10 cellular contexts compared by ENCODE assay signal in genomic region chr20:4720977-4721349, GRCh38. TPM values are rescaled to one million over a fixed set of nuclear protein-coding genes. Genes with fewer than 3 reads are reported as not detected.
DNase-seq lines count a peak whose midpoint lies in the region; ATAC-seq and TF ChIP-seq lines count a peak whose summit lies in the region.
"Had no signal": no experiment of that assay in that cellular context is flagged by ENCODE, and none has a peak within 500 bp of the region (broad histone marks: within the 10 kb centered on the region; RNA-seq: fewer than 3 reads in every experiment).

No MANE protein-coding gene starts in this region.

- CTCF ChIA-PET in OCI-LY7 (lab: Charles Lee; ENCODE audit: unreplicated experiment) = interaction anchor here (1.0 to 1.3 kb wide), 2 partner anchors 107 to 115 kb away, joined by 3 to 7 read pairs; no protein-coding TSS in a partner anchor

- peak overlapping the region; percentile 65 for H3K4me2 ChIP-seq in OCI-LY7 (ENCODE audit: low read length)

- H2AFZ ChIP-seq in OCI-LY7 (ENCODE audit: low read length) = peak overlapping the region; percentile 46; the same call in 1 of the 2 replicates

- BruUV-seq in OCI-LY7 (replicated peaks; lab: Mats Ljungman, UMichigan) = no TSS peak

- ATAC-seq in heart right ventricle = peak in 5 of 8 donors; percentile 6 to 35 (median 19)
- no peak for ATAC-seq in Right ventricle myocardium superior (ENCODE audit: poor library complexity)
- ATAC-seq in left colon = peak; percentile 15

- WGBS in heart right ventricle, 2 donors = 35 to 36% methylated on average over 10 of the region's 10 CpGs

- no peaks in the 10 kb centered on the region for H3K9me3 Mint-ChIP-seq in type B pancreatic cell
- H3K9me3 Mint-ChIP-seq: activated T-helper 17 cell treated with anti-CD3 and anti-CD28 coated beads, Interleukin-2, amount 50 U/mL, for 72 hours had no signal

- H4K20me1 ChIP-seq in OCI-LY7 (ENCODE audit: insufficient read depth, low read length) = no peaks in the 10 kb centered on the region

- no peaks in the 10 kb centered on the region for H3K36me3 Mint-ChIP-seq in type B pancreatic cell

- H3K4me3 ChIP-seq in heart right ventricle (peak overlapping the region in 1 of 10 donors; percentile 4), OCI-LY7 (ENCODE audit: low read depth, low read length, poor library complexity, severe bottlenecking) (peak overlapping the region; percentile 49)
- H3K4me3 ChIP-seq: thyroid gland had no signal

- TF ChIP-seq CTCF in heart right ventricle (IDR thresholded peaks at IDR 0.05) = peak in 1 of 9 donors; percentile 35
- TF ChIP-seq CTCF in OCI-LY7 (conservative IDR thresholded peaks at IDR 0.05; ENCODE audit: low read length) = no peak; the same call in 1 of the 2 replicates
- no peak for TF ChIP-seq CTCF in type B pancreatic cell (conservative IDR thresholded peaks at IDR 0.05)

- H3K4me1 ChIP-seq in heart right ventricle (peaks cover 0 to 18% (median 13%) of the 10 kb centered on the region in 9 donors), OCI-LY7 (ENCODE audit: insufficient read depth, low read length, poor library complexity, severe bottlenecking) (peaks cover 14% of the 10 kb centered on the region)

- H3K4me1 Mint-ChIP-seq in type B pancreatic cell (ENCODE audit: unreplicated experiment) = peaks cover 14% of the 10 kb centered on the region
- H3K4me1 Mint-ChIP-seq: activated T-helper 17 cell treated with anti-CD3 and anti-CD28 coated beads, Interleukin-2, amount 50 U/mL, for 72 hours had no signal

- no peaks in the 10 kb centered on the region for H3K27me3 ChIP-seq in heart right ventricle
- H3K27me3 ChIP-seq: thyroid gland had no signal

- H3K27ac ChIP-seq in heart right ventricle (peak overlapping the region in 1 of 10 donors; percentile 90), OCI-LY7 (ENCODE audit: low read depth, low read length, poor library complexity, severe bottlenecking) (no peak overlapping the region)
- H3K27ac ChIP-seq: thyroid gland had no signal

- peak overlapping the region; percentile 10 for H3K4me3 Mint-ChIP-seq in type B pancreatic cell
- H3K4me3 Mint-ChIP-seq: activated T-helper 17 cell treated with anti-CD3 and anti-CD28 coated beads, Interleukin-2, amount 50 U/mL, for 72 hours had no signal

- POLR2A ChIA-PET in OCI-LY7 (lab: Charles Lee) = interaction anchor here (1.0 to 1.3 kb wide), 3 partner anchors 39 to 112 kb away, joined by 3 to 6 read pairs (median 3); no protein-coding TSS in a partner anchor

- intact Hi-C loops in heart right ventricle (cut with DNase I) = loop anchor here (1.0 to 10.0 kb wide), 5 partner anchors 114 to 616 kb away; no protein-coding TSS in a partner anchor
- intact Hi-C loops in Right ventricle myocardium superior (cut with DNase I) = loop anchor here (2.0 kb wide), 1 partner anchor 114 kb away; no protein-coding TSS in a partner anchor
- intact Hi-C loops in OCI-LY7 (cut with micrococcal nuclease; ENCODE audit: unreplicated experiment) = loop anchor here (1.0 to 2.0 kb wide), 3 partner anchors 107 to 612 kb away; no protein-coding TSS in a partner anchor
- intact Hi-C loops in left colon (cut with DNase I, micrococcal nuclease) = no loop called here

- H3K27me3 Mint-ChIP-seq in type B pancreatic cell = peaks cover 20% of the 10 kb centered on the region
- H3K27me3 Mint-ChIP-seq: activated T-helper 17 cell treated with anti-CD3 and anti-CD28 coated beads, Interleukin-2, amount 50 U/mL, for 72 hours had no signal

- no peaks in the 10 kb centered on the region for H3K36me3 ChIP-seq in heart right ventricle
- no peaks in the 10 kb centered on the region for H3K36me3 ChIP-seq in OCI-LY7 (ENCODE audit: insufficient read depth, low read length)
- H3K36me3 ChIP-seq: thyroid gland had no signal

- no peak overlapping the region for H3K27ac Mint-ChIP-seq in type B pancreatic cell
- H3K27ac Mint-ChIP-seq: activated T-helper 17 cell treated with anti-CD3 and anti-CD28 coated beads, Interleukin-2, amount 50 U/mL, for 72 hours had no signal

- peaks cover 0 to 5% (median 0%) of the 10 kb centered on the region in 11 donors for H3K9me3 ChIP-seq in heart right ventricle
- no peaks in the 10 kb centered on the region for H3K9me3 ChIP-seq in OCI-LY7 (ENCODE audit: low read length)
- H3K9me3 ChIP-seq: thyroid gland had no signal

- H3K79me2 ChIP-seq in OCI-LY7 (ENCODE audit: insufficient read depth, low read depth, low read length) = no peaks in the 10 kb centered on the region

- no peaks in the 10 kb centered on the region for H3K9me2 ChIP-seq in OCI-LY7 (ENCODE audit: insufficient read depth, low read length)

- DNase-seq in heart right ventricle (no peak), Right ventricle myocardium superior (no peak), OCI-LY7 (ENCODE audit: low spot score) (no peak), left colon (peak in 1 of 2 donors; percentile 23), type B pancreatic cell (ENCODE audit: extremely low spot score, unreplicated experiment) (no peak), UCSD-AML1 (lab: John Stamatoyannopoulos, UW; ENCODE audit: unreplicated experiment) (no peak), MV-4-11 (lab: John Stamatoyannopoulos, UW) (no peak), NCI-H774 (lab: John Stamatoyannopoulos, UW) (no peak)

RNA-seq across cellular contexts. Expression of gene PRND, which starts 0.7 kb away (rescaled TPM):
- total RNA-seq in heart right ventricle = under 1 TPM in 4 of 10 donors, not detected in 6; 0.06 to 0.17 (median 0.10) TPM
- polyA plus RNA-seq in heart right ventricle = not detected
- not detected for total RNA-seq in Right ventricle myocardium superior
- not detected in 2 replicates for total RNA-seq in OCI-LY7 (2014; rRNA removed; shearing (Covaris generic))
- total RNA-seq in OCI-LY7 (2022) = not detected in 2 replicates
- under 1 TPM in 1 of 2 donors, not detected in 1; 0.20 TPM for total RNA-seq in left colon
- 0.48 TPM in 1 of 2 replicates, not detected in the other for total RNA-seq in type B pancreatic cell (ENCODE audit: low replicate concordance)
- total RNA-seq: activated T-helper 17 cell treated with anti-CD3 and anti-CD28 coated beads, Interleukin-2, amount 50 U/mL, for 72 hours had no signal

RNA-seq across cellular contexts. Expression of gene PRNP, which starts 34.7 kb away (rescaled TPM):
- total RNA-seq in heart right ventricle (100 to 1,000 TPM; 113 to 164 (median 144) TPM), Right ventricle myocardium superior (115 TPM), OCI-LY7 (2022) (3.7 and 4.7 TPM in 2 replicates), left colon (10 to 100 TPM; 12.3 to 46.6 TPM), type B pancreatic cell (ENCODE audit: low replicate concordance) (32.7 and 34.0 TPM in 2 replicates)
- 10 to 100 TPM; 64.4 to 88.4 TPM for polyA plus RNA-seq in heart right ventricle
- 1.0 and 2.8 TPM in 2 replicates for total RNA-seq in OCI-LY7 (2014; rRNA removed; shearing (Covaris generic))

Comparison
In these comparisons a context has a peak if more than half of its experiments do, and no peak if none do; other contexts are left out.
1. intact Hi-C loops: an anchor here in heart right ventricle (1.0 to 10.0 kb wide), Right ventricle myocardium superior (2.0 kb wide) and OCI-LY7 (1.0 to 2.0 kb wide); none called in left colon.